In the genomic region with DNA sequence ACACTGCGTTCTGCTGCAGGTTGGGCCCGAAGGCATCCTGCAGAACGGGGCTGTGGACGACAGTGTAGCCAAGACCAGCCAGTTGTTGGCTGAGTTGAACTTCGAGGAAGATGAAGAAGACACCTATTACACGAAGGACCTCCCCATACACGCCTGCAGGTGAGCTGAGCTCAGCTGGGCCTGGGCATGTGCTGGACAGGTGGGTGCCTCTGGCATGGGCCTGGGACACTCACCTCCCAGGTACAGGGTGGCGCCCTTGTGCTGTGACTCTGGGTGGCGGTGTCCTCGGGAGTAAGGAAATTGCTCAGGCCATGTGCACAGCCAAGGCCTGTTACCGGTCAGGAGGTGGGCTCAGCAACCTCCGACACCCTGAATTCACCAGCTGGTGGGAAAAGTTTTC, we compare ENCODE assay signal across 20 cellular contexts. TPM values are rescaled to one million over a fixed set of nuclear protein-coding genes. Genes with fewer than 3 reads are reported as not detected.
DNase-seq lines count a peak whose midpoint lies in the region; ATAC-seq and TF ChIP-seq lines count a peak whose summit lies in the region.
"Had no signal": no experiment of that assay in that cellular context is flagged by ENCODE, and none has a peak within 500 bp of the region (broad histone marks: within the 10 kb centered on the region; RNA-seq: fewer than 3 reads in every experiment).

No MANE protein-coding gene starts in this region.

- H3K4me3 ChIP-seq in OCI-LY1 (ENCODE audit: low read depth, low read length, poor library complexity, severe bottlenecking) (no peak overlapping the region), endodermal cell (ENCODE audit: low read length) (no peak overlapping the region)
- H3K4me3 ChIP-seq: SJCRH30 had no signal

- H3K27me3 Mint-ChIP-seq in T-helper 17 cell: no peaks in the 10 kb centered on the region
- H3K27me3 Mint-ChIP-seq in endodermal cell (ENCODE audit: insufficient read depth): no peaks in the 10 kb centered on the region
- H3K27me3 Mint-ChIP-seq in nephron (ENCODE audit: low read depth): no peaks in the 10 kb centered on the region
- H3K27me3 Mint-ChIP-seq: CD4-positive, CD25-positive, alpha-beta regulatory T cell had no signal

- peaks cover 54% of the 10 kb centered on the region for H3K4me1 Mint-ChIP-seq in T-helper 17 cell
- peaks cover 16% of the 10 kb centered on the region for H3K4me1 Mint-ChIP-seq in endodermal cell
- H3K4me1 Mint-ChIP-seq in nephron: peaks cover 72% of the 10 kb centered on the region

- H3K4me1 ChIP-seq in OCI-LY1 (ENCODE audit: insufficient read depth, low read length, severe bottlenecking): peaks cover 77% of the 10 kb centered on the region
- peaks cover 5% of the 10 kb centered on the region for H3K4me1 ChIP-seq in endodermal cell (ENCODE audit: control insufficient read depth, insufficient read depth, low read length)
- H3K4me1 ChIP-seq: Caco-2 had no signal

- no peaks in the 10 kb centered on the region for H3K9me3 ChIP-seq in OCI-LY1 (ENCODE audit: low read length)
- no peaks in the 10 kb centered on the region for H3K9me3 ChIP-seq in T-helper 17 cell (ENCODE audit: control insufficient read depth, low read length, poor library complexity, severe bottlenecking)
- no peaks in the 10 kb centered on the region for H3K9me3 ChIP-seq in endodermal cell (ENCODE audit: control insufficient read depth, low read length)
- H3K9me3 ChIP-seq: Caco-2, SJCRH30 had no signal

- no peak overlapping the region for H2AFZ ChIP-seq in OCI-LY1 (ENCODE audit: low read length)

- H3F3A ChIP-seq in OCI-LY1 (ENCODE audit: insufficient read depth, low read length): no peaks in the 10 kb centered on the region

- H4K20me1 ChIP-seq in OCI-LY1 (ENCODE audit: insufficient read depth, low read length): no peaks in the 10 kb centered on the region

- H3K36me3 Mint-ChIP-seq in T-helper 17 cell (ENCODE audit: low read depth): peaks cover 3% of the 10 kb centered on the region
- H3K36me3 Mint-ChIP-seq in endodermal cell (ENCODE audit: low read depth): peaks cover 30% of the 10 kb centered on the region
- H3K36me3 Mint-ChIP-seq in nephron (ENCODE audit: low read depth): peaks cover 12% of the 10 kb centered on the region

- H3K4me3 Mint-ChIP-seq in T-helper 17 cell (peak overlapping the region; percentile 31), endodermal cell (no peak overlapping the region), nephron (no peak overlapping the region)

- peaks cover 56% of the 10 kb centered on the region for H3K79me2 ChIP-seq in OCI-LY1 (ENCODE audit: insufficient read depth, low read length)

- WGBS in endodermal cell (ENCODE audit: insufficient coverage in 1 of 2, insufficient read length in 1 of 2), 2 experiments: 95 to 96% methylated on average over 10 to 12 of the region's 12 CpGs

- no peaks in the 10 kb centered on the region for H3K9me2 ChIP-seq in OCI-LY1 (ENCODE audit: low read depth, low read length)

- H3K9me3 Mint-ChIP-seq in endodermal cell (no peaks in the 10 kb centered on the region), nephron (no peaks in the 10 kb centered on the region)
- H3K9me3 Mint-ChIP-seq: CD4-positive, CD25-positive, alpha-beta regulatory T cell had no signal

- TF ChIP-seq CTCF in OCI-LY1 (IDR thresholded peaks at IDR 0.05; ENCODE audit: low read length) (no peak), endodermal cell (conservative IDR thresholded peaks at IDR 0.05) (no peak), nephron (IDR thresholded peaks at IDR 0.05; ENCODE audit: unreplicated experiment in 3 of 3) (no peak)

- H3K27ac Mint-ChIP-seq in T-helper 17 cell (no peak overlapping the region), endodermal cell (peak overlapping the region; percentile 49), nephron (peak overlapping the region in 2 of 3 experiments; percentile 25 to 99)

- no peaks in the 10 kb centered on the region for H3K27me3 ChIP-seq in OCI-LY1 (ENCODE audit: insufficient read depth, low read length)
- no peaks in the 10 kb centered on the region for H3K27me3 ChIP-seq in endodermal cell (ENCODE audit: control insufficient read depth, insufficient read depth, low read length, poor library complexity, severe bottlenecking)
- H3K27me3 ChIP-seq: SJCRH30 had no signal

- ATAC-seq in T-helper 17 cell (no peak), GM21825 (IDR thresholded peaks at IDR 0.05; ENCODE audit: unreplicated experiment) (no peak)

- TF ChIP-seq POLR2A in erythroblast (IDR thresholded peaks at IDR 0.05; ENCODE audit: low read length): no peak

- DNase-seq in T-helper 17 cell (no peak), endodermal cell (no peak), erythroblast (lab: John Stamatoyannopoulos, UW) (no peak), NCI-H82 treated with DMSO at 0.1 percent for 48 hours (lab: John Stamatoyannopoulos, UW; ENCODE audit: unreplicated experiment) (no peak), NCI-H1092 treated with DMSO at 0.1 percent for 48 hours (lab: John Stamatoyannopoulos, UW) (no peak)
- DNase-seq: ACHN; AML-193; Caco-2; CD4-positive, CD25-positive, alpha-beta regulatory T cell; DMS153; NCI-H1048; NCI-H226; NCI-H526 treated with DMSO at 0.1 percent for 48 hours; OCI-M1; SJCRH30 had no signal

- peak overlapping the region; percentile 14; the same call in 1 of the 2 replicates for H3K4me2 ChIP-seq in OCI-LY1 (ENCODE audit: low read length)
- H3K4me2 ChIP-seq: KMS-11 had no signal

- no peak overlapping the region for H3K27ac ChIP-seq in OCI-LY1 (ENCODE audit: low read depth, low read length, poor library complexity, severe bottlenecking)
- H3K27ac ChIP-seq in endodermal cell (ENCODE audit: low read depth, low read length): no peak overlapping the region
- H3K27ac ChIP-seq: KMS-11, SJCRH30 had no signal

- H3K36me3 ChIP-seq in OCI-LY1 (ENCODE audit: insufficient read depth, low read length): peaks cover 51% of the 10 kb centered on the region
- H3K36me3 ChIP-seq in endodermal cell (ENCODE audit: control insufficient read depth, insufficient read depth, low read length): peaks cover 39% of the 10 kb centered on the region

- H3K9ac ChIP-seq in OCI-LY1 (ENCODE audit: low read length) (no peak overlapping the region), endodermal cell (ENCODE audit: extremely low read depth, low read length, poor library complexity, severe bottlenecking) (no peak overlapping the region)
- H3K9ac ChIP-seq: KMS-11 had no signal

RNA-seq across cellular contexts. Expression of gene UPF1, which starts 14.2 kb away (rescaled TPM):
- total RNA-seq in T-helper 17 cell (100 to 1,000 TPM; 135 to 143 TPM), endodermal cell (10 to 100 TPM; 82.1 to 87.3 TPM)
- polyA plus RNA-seq in endodermal cell (2013, experiment 1 of 2): 38.3 TPM
- polyA plus RNA-seq in endodermal cell (2013, experiment 2 of 2): 37.6 TPM

RNA-seq across cellular contexts. Expression of gene CERS1, which starts 50.0 kb away (rescaled TPM):
- total RNA-seq in T-helper 17 cell (not detected), endodermal cell (10 to 100 TPM; 16.6 to 25.5 TPM)
- polyA plus RNA-seq in endodermal cell (2013, experiment 1 of 2): 16.9 TPM
- polyA plus RNA-seq in endodermal cell (2013, experiment 2 of 2): 19.0 TPM
- total RNA-seq: CD4-positive, CD25-positive, alpha-beta regulatory T cell had no signal
- polyA plus RNA-seq: CD4-positive, CD25-positive, alpha-beta regulatory T cell had no signal

RNA-seq across cellular contexts. Expression of gene COMP, which starts 54.9 kb away (rescaled TPM):
- not detected for total RNA-seq in T-helper 17 cell
- total RNA-seq in endodermal cell: not detected
- polyA plus RNA-seq in endodermal cell (2013, experiment 1 of 2): 0.96 TPM
- polyA plus RNA-seq in endodermal cell (2013, experiment 2 of 2): 1.8 TPM
- total RNA-seq: CD4-positive, CD25-positive, alpha-beta regulatory T cell; M059J; SJCRH30 had no signal
- polyA plus RNA-seq: CD4-positive, CD25-positive, alpha-beta regulatory T cell had no signal

Comparison
In these comparisons a context has a peak if more than half of its experiments do, and no peak if none do; other contexts are left out.
1. RNA of gene CERS1, which starts 50.0 kb away (total RNA-seq): 16.6 to 25.5 TPM in endodermal cell; not detected in T-helper 17 cell; every median in the first group is over 10 times any median in the second.